ENCODE assay signal across 30 cellular contexts in the genomic region with DNA sequence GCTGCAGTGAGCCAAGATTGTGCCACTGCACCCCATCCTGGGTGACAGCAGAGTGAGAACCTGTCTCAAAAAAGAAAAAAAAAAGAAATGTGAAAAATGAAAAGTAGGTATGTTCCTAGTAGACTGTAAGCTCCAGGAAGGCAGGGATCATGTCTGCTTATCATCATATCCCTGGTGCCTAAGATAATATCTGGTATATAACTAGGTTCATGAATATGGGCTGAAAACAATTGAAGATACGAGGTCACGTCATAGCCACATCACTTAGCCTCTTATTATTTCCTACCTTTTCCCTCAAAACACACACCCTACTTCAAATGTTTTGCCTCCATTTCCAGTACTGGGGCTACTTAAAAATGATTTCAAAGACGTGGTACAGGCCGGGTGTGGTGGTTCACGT.
"Had no signal": no experiment of that assay in that cellular context is flagged by ENCODE, and none has a peak within 500 bp of the region (broad histone marks: within the 10 kb centered on the region; RNA-seq: fewer than 3 reads in every experiment).

No MANE protein-coding gene starts in this region.

- ATAC-seq: activated CD4-positive, alpha-beta T cell treated with anti-CD3 and anti-CD28 coated beads for 36 hours; activated CD8-positive, alpha-beta T cell treated with anti-CD3 and anti-CD28 coated beads, Interleukin-2, amount 10 ng/mL, durations not matched to agents 7 days and 5 days; activated naive CD4-positive, alpha-beta T cell treated with anti-CD3 and anti-CD28 coated beads, Interleukin-2, amount 50 U/mL, for 72 hours; activated T-cell treated with anti-CD3 and anti-CD28 coated beads, Interleukin-2, amount 50 U/mL, for 72 hours; gastroesophageal sphincter had no signal

- H3K4me1 ChIP-seq: breast epithelium had no signal

- H3K9me3 ChIP-seq: ascending aorta, breast epithelium, colonic mucosa, esophagus squamous epithelium, gastroesophageal sphincter had no signal

- H3K9me3 Mint-ChIP-seq: activated CD4-positive, alpha-beta memory T cell treated with anti-CD3 and anti-CD28 coated beads for 36 hours; activated CD4-positive, alpha-beta T cell treated with anti-CD3 and anti-CD28 coated beads, Interleukin-2, amount 10 ng/mL, durations not matched to agents 24 days and 14 days; activated naive CD4-positive, alpha-beta T cell treated with anti-CD3 and anti-CD28 coated beads, Interleukin-2, amount 10 ng/mL, durations not matched to agents 7 days and 5 days; activated naive CD8-positive, alpha-beta T cell treated with anti-CD3 and anti-CD28 coated beads, Interleukin-2, amount 10 ng/mL, durations not matched to agents 7 days and 5 days; activated T-cell treated with anti-CD3 and anti-CD28 coated beads, Interleukin-2, amount 50 U/mL, for 24 hours; activated T-cell treated with anti-CD3 and anti-CD28 coated beads, Interleukin-2, amount 50 U/mL, for 72 hours; brain had no signal

- H3K27me3 Mint-ChIP-seq: activated CD4-positive, alpha-beta memory T cell treated with anti-CD3 and anti-CD28 coated beads for 36 hours; activated CD4-positive, alpha-beta T cell treated with anti-CD3 and anti-CD28 coated beads for 36 hours; activated naive CD8-positive, alpha-beta T cell treated with anti-CD3 and anti-CD28 coated beads, Interleukin-2, amount 10 ng/mL, durations not matched to agents 7 days and 5 days; activated T-cell treated with anti-CD3 and anti-CD28 coated beads, Interleukin-2, amount 50 U/mL, for 24 hours; brain had no signal

- H3K4me3 ChIP-seq: ascending aorta, breast epithelium, cardiac muscle cell, colonic mucosa, esophagus squamous epithelium, gastroesophageal sphincter had no signal

- H3K36me3 Mint-ChIP-seq: activated CD4-positive, alpha-beta memory T cell treated with anti-CD3 and anti-CD28 coated beads for 36 hours; activated naive CD4-positive, alpha-beta T cell treated with anti-CD3 and anti-CD28 coated beads, Interleukin-2, amount 10 ng/mL, durations not matched to agents 7 days and 5 days had no signal

- FAIRE-seq: endometrium, endothelial cell of umbilical vein had no signal

- H3K4me3 Mint-ChIP-seq: activated CD4-positive, alpha-beta memory T cell treated with anti-CD3 and anti-CD28 coated beads for 36 hours; activated CD4-positive, alpha-beta T cell treated with anti-CD3 and anti-CD28 coated beads for 36 hours; activated CD4-positive, alpha-beta T cell treated with anti-CD3 and anti-CD28 coated beads, Interleukin-2, amount 10 ng/mL, durations not matched to agents 24 days and 14 days; activated CD8-positive, alpha-beta T cell treated with anti-CD3 and anti-CD28 coated beads, Interleukin-2, amount 10 ng/mL, durations not matched to agents 7 days and 5 days; activated naive CD4-positive, alpha-beta T cell treated with anti-CD3 and anti-CD28 coated beads, Interleukin-2, amount 10 ng/mL, durations not matched to agents 7 days and 5 days; activated naive CD8-positive, alpha-beta T cell treated with anti-CD3 and anti-CD28 coated beads, Interleukin-2, amount 10 ng/mL, durations not matched to agents 7 days and 5 days; activated T-cell treated with anti-CD3 and anti-CD28 coated beads, Interleukin-2, amount 50 U/mL, for 24 hours; activated T-cell treated with anti-CD3 and anti-CD28 coated beads, Interleukin-2, amount 50 U/mL, for 72 hours had no signal

- H3K27ac Mint-ChIP-seq: activated CD4-positive, alpha-beta T cell treated with anti-CD3 and anti-CD28 coated beads, Interleukin-2, amount 10 ng/mL, durations not matched to agents 24 days and 14 days; activated CD8-positive, alpha-beta T cell treated with anti-CD3 and anti-CD28 coated beads, Interleukin-2, amount 10 ng/mL, durations not matched to agents 7 days and 5 days; activated naive CD4-positive, alpha-beta T cell treated with anti-CD3 and anti-CD28 coated beads, Interleukin-2, amount 10 ng/mL, durations not matched to agents 7 days and 5 days; activated naive CD8-positive, alpha-beta T cell treated with anti-CD3 and anti-CD28 coated beads, Interleukin-2, amount 10 ng/mL, durations not matched to agents 7 days and 5 days; activated T-cell treated with anti-CD3 and anti-CD28 coated beads, Interleukin-2, amount 50 U/mL, for 24 hours had no signal

- H3K36me3 ChIP-seq: ascending aorta, breast epithelium, cardiac muscle cell, colonic mucosa, esophagus squamous epithelium had no signal

- H3K27me3 ChIP-seq: ascending aorta, breast epithelium, cardiac muscle cell, colonic mucosa, esophagus squamous epithelium, gastroesophageal sphincter had no signal

- DNase-seq: activated CD4-positive, alpha-beta memory T cell treated with anti-CD3 and anti-CD28 coated beads for 36 hours; activated CD4-positive, alpha-beta T cell treated with anti-CD3 and anti-CD28 coated beads for 36 hours; activated CD4-positive, alpha-beta T cell treated with anti-CD3 and anti-CD28 coated beads, Interleukin-2, amount 10 ng/mL, durations not matched to agents 24 days and 14 days; activated CD4-positive, CD25-positive, alpha-beta regulatory T cell; activated CD4-positive, CD25-positive, alpha-beta regulatory T cell treated with anti-CD3 and anti-CD28 coated beads, Interleukin-2, amount 50 U/mL, for 72 hours; activated CD8-positive, alpha-beta memory T cell treated with anti-CD3 and anti-CD28 coated beads, Interleukin-2, amount 50 U/mL, for 48 hours; activated CD8-positive, alpha-beta T cell treated with anti-CD3 and anti-CD28 coated beads, Interleukin-2, amount 10 ng/mL, durations not matched to agents 7 days and 5 days; activated gamma-delta T cell; activated naive CD4-positive, alpha-beta T cell; activated naive CD4-positive, alpha-beta T cell treated with anti-CD3 and anti-CD28 coated beads, Interleukin-2, amount 10 ng/mL, durations not matched to agents 7 days and 5 days; activated naive CD8-positive, alpha-beta T cell treated with anti-CD3 and anti-CD28 coated beads, Interleukin-2, amount 10 ng/mL, durations not matched to agents 7 days and 5 days; activated T-cell treated with anti-CD3 and anti-CD28 coated beads for 4 hours; activated T-cell treated with anti-CD3 and anti-CD28 coated beads, Interleukin-2, amount 50 U/mL, for 24 hours; activated T-cell treated with anti-CD3 and anti-CD28 coated beads, Interleukin-2, amount 50 U/mL, for 72 hours; central memory CD4-positive, alpha-beta T cell; cerebellar nuclear complex; colonic mucosa; effector CD8-positive, alpha-beta T cell; esophagus squamous epithelium; foreskin melanocyte; T-helper 2 cell had no signal

- H3K27ac ChIP-seq: ascending aorta, breast epithelium, cardiac muscle cell, colonic mucosa, epithelial cell of prostate, esophagus squamous epithelium, gastroesophageal sphincter had no signal
